ENCODE assay signal across 21 cellular contexts in genomic region chr12:45490232-45490881, GRCh38.
"Had no signal": no experiment of that assay in that cellular context is flagged by ENCODE, and none has a peak within 500 bp of the region (broad histone marks: within the 10 kb centered on the region; RNA-seq: fewer than 3 reads in every experiment).

No MANE protein-coding gene starts in this region.

- H3K36me3 ChIP-seq: cardiac muscle cell, esophagus squamous epithelium, WERI-Rb-1 had no signal

- H3K4me1 ChIP-seq: esophagus squamous epithelium had no signal

- DNase-seq: activated CD4-positive, alpha-beta T cell treated with anti-CD3 and anti-CD28 coated beads, Interleukin-2, amount 50 U/mL, for 48 hours; activated CD8-positive, alpha-beta memory T cell treated with anti-CD3 and anti-CD28 coated beads, Interleukin-2, amount 10 ng/mL, durations not matched to agents 7 days and 5 days; activated naive CD4-positive, alpha-beta T cell treated with anti-CD3 and anti-CD28 coated beads, Interleukin-2, amount 50 U/mL, for 16 hours; activated T-cell treated with anti-CD3 and anti-CD28 coated beads, Interleukin-2, amount 50 U/mL, for 1 hour; esophagus squamous epithelium; foreskin melanocyte; left ventricle myocardium superior; mucosa of descending colon; naive thymus-derived CD4-positive, alpha-beta T cell; retina; stimulated activated CD4-positive, alpha-beta T cell treated with anti-CD3 and anti-CD28 coated beads, Interleukin-15, amount 100 ng/mL, for 24 hours; stimulated activated CD4-positive, alpha-beta T cell treated with anti-CD3 and anti-CD28 coated beads, Interleukin-4, amount 100 ng/mL, for 1 hour; stimulated activated naive CD4-positive, alpha-beta T cell; substantia nigra; WERI-Rb-1 had no signal

- H3K27ac ChIP-seq: cardiac muscle cell, esophagus squamous epithelium, skin epidermis, WERI-Rb-1 had no signal

- H3K27ac Mint-ChIP-seq: activated CD8-positive, alpha-beta memory T cell treated with anti-CD3 and anti-CD28 coated beads, Interleukin-2, amount 10 ng/mL, durations not matched to agents 7 days and 5 days; activated T-helper 2 cell treated with anti-CD3 and anti-CD28 coated beads, Interferon-gamma antibody, Interleukin-2, Interleukin-4, amounts not matched to agents 10 μg/mL and 5 μg/mL and 100 μg/mL, durations not matched to agents 14 hours and 24 hours and 36 hours; memory B cell; naive thymus-derived CD4-positive, alpha-beta T cell had no signal

- H3K36me3 Mint-ChIP-seq: activated CD8-positive, alpha-beta memory T cell treated with anti-CD3 and anti-CD28 coated beads, Interleukin-2, amount 10 ng/mL, durations not matched to agents 7 days and 5 days; memory B cell had no signal

- H3K4me1 Mint-ChIP-seq: activated CD8-positive, alpha-beta memory T cell treated with anti-CD3 and anti-CD28 coated beads, Interleukin-2, amount 10 ng/mL, durations not matched to agents 7 days and 5 days; memory B cell; naive thymus-derived CD4-positive, alpha-beta T cell had no signal

- FAIRE-seq: astrocyte, colon had no signal

- H3K9me3 Mint-ChIP-seq: activated T-helper 2 cell treated with anti-CD3 and anti-CD28 coated beads, Interferon-gamma antibody, Interleukin-2, Interleukin-4, amounts not matched to agents 10 μg/mL and 5 μg/mL and 100 μg/mL, durations not matched to agents 14 hours and 24 hours and 36 hours had no signal

- H3K27me3 ChIP-seq: cardiac muscle cell, esophagus squamous epithelium had no signal

- H3K27me3 Mint-ChIP-seq: activated CD8-positive, alpha-beta memory T cell treated with anti-CD3 and anti-CD28 coated beads, Interleukin-2, amount 10 ng/mL, durations not matched to agents 7 days and 5 days; memory B cell had no signal

- ATAC-seq: activated CD8-positive, alpha-beta memory T cell treated with anti-CD3 and anti-CD28 coated beads, Interleukin-2, amount 10 ng/mL, durations not matched to agents 7 days and 5 days; left ventricle myocardium superior; mucosa of descending colon; naive thymus-derived CD4-positive, alpha-beta T cell had no signal

- H3K4me3 Mint-ChIP-seq: activated CD8-positive, alpha-beta memory T cell treated with anti-CD3 and anti-CD28 coated beads, Interleukin-2, amount 10 ng/mL, durations not matched to agents 7 days and 5 days; memory B cell; naive thymus-derived CD4-positive, alpha-beta T cell had no signal

- H3K4me3 ChIP-seq: cardiac muscle cell, esophagus squamous epithelium, mucosa of descending colon, skin epidermis had no signal

- H3K9me3 ChIP-seq: mucosa of descending colon had no signal
